ENCODE assay signal across 2 cellular contexts in the genomic region with DNA sequence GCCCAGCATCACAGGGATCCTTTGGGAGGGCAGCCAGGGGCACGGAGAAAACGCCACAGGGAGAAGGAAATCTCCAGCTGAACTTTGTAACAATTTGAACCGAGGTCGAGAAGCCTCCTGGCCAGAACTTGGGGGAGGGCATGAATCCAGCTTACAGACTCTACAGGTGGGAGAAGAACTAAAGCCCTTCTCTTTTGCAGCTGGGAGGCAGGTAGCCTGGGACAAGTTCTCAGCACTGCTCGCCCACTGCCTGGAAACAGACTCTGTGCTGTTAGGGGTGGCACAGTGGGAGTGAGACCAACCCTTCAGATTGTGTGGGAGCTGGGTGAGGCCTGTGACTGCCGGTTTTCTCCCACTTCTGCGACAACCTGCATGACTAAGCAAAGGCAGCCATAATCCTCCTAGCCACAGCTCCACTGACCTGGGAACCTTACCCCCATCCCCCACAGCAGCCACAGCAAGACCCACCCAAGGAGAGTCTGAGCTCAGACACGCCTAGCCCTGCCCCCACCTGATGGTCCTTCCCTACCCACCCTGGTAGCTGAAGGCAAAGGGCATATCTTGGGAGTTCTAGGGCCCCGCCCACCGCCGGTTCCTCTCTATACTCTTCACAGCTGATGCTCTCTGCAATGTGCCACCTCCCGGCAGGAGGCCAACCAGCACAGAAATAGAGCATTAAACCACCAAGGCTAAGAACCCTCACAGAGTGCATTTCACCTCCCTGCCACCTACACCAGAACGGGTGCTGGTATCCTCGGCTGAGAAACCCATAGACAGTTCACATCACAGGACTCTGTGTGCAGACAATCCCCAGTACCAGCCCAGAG.
TF ChIP-seq lines count a peak whose summit lies in the region.

No MANE protein-coding gene starts in this region.

TF ChIP-seq in HEK293, 187 proteins besides CTCF, POLR2A, EP300 and RAD21 (continued from another document):
- TF ChIP-seq ZNF280D (tag by site-specific recombination; IDR thresholded peaks at IDR 0.05) (no peak), ZFHX2 (tag by site-specific recombination; conservative IDR thresholded peaks at IDR 0.05) (peak; percentile 77), EGR2 (tag by site-specific recombination; IDR thresholded peaks at IDR 0.05; ENCODE audit: low read depth) (peak; percentile 77)
TF ChIP-seq in HEK293: peak in this region for 5.

TF ChIP-seq in K562, 482 proteins besides CTCF, POLR2A, EP300 and RAD21 (continued from another document):
- no peak for TF ChIP-seq VEZF1 (CRISPR knock-in tag; IDR thresholded peaks at IDR 0.05)
- TF ChIP-seq SP2 (IDR thresholded peaks at IDR 0.05; ENCODE audit: extremely low read depth, low read depth, low read length, poor library complexity, severe bottlenecking), result peak; percentile 13
- TF ChIP-seq NFATC3 (IDR thresholded peaks at IDR 0.05), result no peak
- TF ChIP-seq MAFG (tag; conservative IDR thresholded peaks at IDR 0.05), result 0 out of 2 replicates have a peak, but pooled peaks have one; percentile 14
- no peak for TF ChIP-seq LEF1 (IDR thresholded peaks at IDR 0.05)
TF ChIP-seq in K562: peak in this region for 5.
